12 cellular contexts compared by ENCODE assay signal in the genomic region with DNA sequence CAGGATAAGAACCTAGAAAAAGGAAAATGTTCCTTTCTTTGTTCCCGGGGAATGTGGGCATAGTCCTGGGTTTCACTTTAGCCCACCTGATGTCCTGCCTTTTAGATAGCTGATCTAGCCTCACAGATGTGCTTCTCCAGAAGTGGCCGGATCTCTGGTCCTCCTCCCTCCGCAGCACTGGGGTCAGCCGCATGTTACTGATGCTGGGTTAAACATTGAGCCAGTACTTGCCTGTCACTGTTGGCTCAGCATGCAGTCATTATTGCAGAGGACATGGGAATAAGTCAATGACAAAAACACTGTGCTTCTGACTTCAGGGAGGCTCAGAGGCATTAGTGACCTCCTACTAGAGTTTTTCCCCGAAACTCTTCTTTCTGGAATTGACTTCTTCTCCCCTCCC. TPM values are rescaled to one million over a fixed set of nuclear protein-coding genes. Genes with fewer than 3 reads are reported as not detected.
A peak's percentile ranks its signal among the peaks of the same experiment; 100 is the strongest.
DNase-seq lines count a peak whose midpoint lies in the region; ATAC-seq and TF ChIP-seq lines count a peak whose summit lies in the region.
"Had no signal": no experiment of that assay in that cellular context is flagged by ENCODE, and none has a peak within 500 bp of the region (broad histone marks: within the 10 kb centered on the region; RNA-seq: fewer than 3 reads in every experiment).

No MANE protein-coding gene starts in this region.

- TF ChIP-seq POLR2A in breast epithelium (IDR thresholded peaks at IDR 0.05): no peak

- ATAC-seq in GM21360 (IDR thresholded peaks at IDR 0.05; ENCODE audit: unreplicated experiment): no peak
- ATAC-seq in HG03439 (IDR thresholded peaks at IDR 0.05; ENCODE audit: unreplicated experiment): no peak

- no peak overlapping the region for H2BK5ac ChIP-seq in mesenchymal stem cell (ENCODE audit: low read depth, low read length, poor library complexity, severe bottlenecking)

- no peak overlapping the region for H4K8ac ChIP-seq in mesenchymal stem cell (ENCODE audit: low read length)

- H3K27me3 ChIP-seq in breast epithelium: no peaks in the 10 kb centered on the region
- no peaks in the 10 kb centered on the region for H3K27me3 ChIP-seq in mesenchymal stem cell (ENCODE audit: control insufficient read depth in 1 of 2, insufficient read depth in 1 of 2, low read length in 2 of 2)
- no peaks in the 10 kb centered on the region for H3K27me3 ChIP-seq in stomach smooth muscle (ENCODE audit: control insufficient read depth in 1 of 2, insufficient read depth in 2 of 2, low read length in 2 of 2)
- H3K27me3 ChIP-seq: colonic mucosa had no signal

- no peak overlapping the region for H3K18ac ChIP-seq in mesenchymal stem cell (ENCODE audit: low read depth in 1 of 2, low read length in 2 of 2)

- no peak for TF ChIP-seq CTCF in breast epithelium (IDR thresholded peaks at IDR 0.05)

- DNase-seq in activated T-cell treated with anti-CD3 and anti-CD28 coated beads, Interleukin-2, amount 50 U/mL, for 24 hours: peak; percentile 22
- DNase-seq in activated T-cell treated with anti-CD3 and anti-CD28 coated beads for 4 hours: no peak
- DNase-seq in breast epithelium (ENCODE audit: low spot score in 2 of 2): no peak
- no peak for DNase-seq in mesenchymal stem cell
- DNase-seq in RKO (ENCODE audit: low spot score): no peak
- DNase-seq: ACHN; colonic mucosa; NCI-H1105; stimulated activated CD4-positive, alpha-beta T cell treated with anti-CD3 and anti-CD28 coated beads, Interleukin-12 subunit alpha, Interleukin-12 subunit beta, amount 100 ng/mL, for 4 hours had no signal

- H2AFZ ChIP-seq in mesenchymal stem cell (ENCODE audit: low read depth, low read length): no peak overlapping the region

- no peak overlapping the region for H2BK120ac ChIP-seq in mesenchymal stem cell (ENCODE audit: low read depth, low read length)

- H3K9me3 ChIP-seq in breast epithelium (no peaks in the 10 kb centered on the region), mesenchymal stem cell (ENCODE audit: control insufficient read depth, low read length) (no peaks in the 10 kb centered on the region), stomach smooth muscle (ENCODE audit: control insufficient read depth in 2 of 2, low read length in 2 of 2) (no peaks in the 10 kb centered on the region)
- H3K9me3 ChIP-seq: colonic mucosa had no signal

- peaks cover 35% of the 10 kb centered on the region for H3K79me1 ChIP-seq in mesenchymal stem cell (replicated peaks; ENCODE audit: low read length, poor library complexity, severe bottlenecking)

- no peak overlapping the region for H2BK15ac ChIP-seq in mesenchymal stem cell (ENCODE audit: low read depth, poor library complexity, severe bottlenecking)

- H3K27ac Mint-ChIP-seq in activated T-cell treated with anti-CD3 and anti-CD28 coated beads, Interleukin-2, amount 50 U/mL, for 24 hours: peak overlapping the region; percentile 93

- no peak overlapping the region for H4K91ac ChIP-seq in mesenchymal stem cell (ENCODE audit: low read length)

- no peak overlapping the region for H3K23ac ChIP-seq in mesenchymal stem cell (ENCODE audit: low read length in 2 of 2)

- no peak overlapping the region for H3K4me2 ChIP-seq in mesenchymal stem cell (ENCODE audit: low read length, poor library complexity, severe bottlenecking)

- H3K4me1 ChIP-seq in breast epithelium: peaks cover 0 to 15% of the 10 kb centered on the region in 2 donors
- H3K4me1 ChIP-seq in mesenchymal stem cell (ENCODE audit: control insufficient read depth, insufficient read depth, low read depth, low read length): peaks cover 30% of the 10 kb centered on the region
- H3K4me1 ChIP-seq in stomach smooth muscle (ENCODE audit: control insufficient read depth, insufficient read depth, low read length): peaks cover 37% of the 10 kb centered on the region
- H3K4me1 ChIP-seq: colonic mucosa had no signal

- no peaks in the 10 kb centered on the region for H3K36me3 ChIP-seq in breast epithelium
- H3K36me3 ChIP-seq in mesenchymal stem cell (ENCODE audit: control insufficient read depth in 1 of 2, insufficient read depth in 2 of 2, low read depth in 1 of 2, low read length in 2 of 2): peaks cover 0 to 8% of the 10 kb centered on the region in 2 experiments
- H3K36me3 ChIP-seq in stomach smooth muscle (ENCODE audit: control insufficient read depth in 2 of 2, insufficient read depth in 2 of 2, low read length in 2 of 2): no peaks in the 10 kb centered on the region
- H3K36me3 ChIP-seq: colonic mucosa had no signal

- H2BK12ac ChIP-seq in mesenchymal stem cell (ENCODE audit: low read length in 2 of 2): no peak overlapping the region

- H3K4me1 Mint-ChIP-seq in activated T-cell treated with anti-CD3 and anti-CD28 coated beads, Interleukin-2, amount 50 U/mL, for 24 hours (ENCODE audit: low read depth): peaks cover 95% of the 10 kb centered on the region

- intact Hi-C loops in breast epithelium (cut with DNase I; ENCODE audit: low total_unique reads): no loop called here

- peaks cover 79% of the 10 kb centered on the region for H3K36me3 Mint-ChIP-seq in activated T-cell treated with anti-CD3 and anti-CD28 coated beads, Interleukin-2, amount 50 U/mL, for 24 hours (ENCODE audit: low read depth)

- no peaks in the 10 kb centered on the region for H3K27me3 Mint-ChIP-seq in activated T-cell treated with anti-CD3 and anti-CD28 coated beads, Interleukin-2, amount 50 U/mL, for 24 hours

- H3K14ac ChIP-seq in mesenchymal stem cell (ENCODE audit: low read length in 2 of 2): no peak overlapping the region

- H3K4ac ChIP-seq in mesenchymal stem cell (ENCODE audit: low read depth in 1 of 2, low read length in 2 of 2): no peak overlapping the region

- no peak overlapping the region for H2AK5ac ChIP-seq in mesenchymal stem cell (ENCODE audit: low read length, severe bottlenecking)

- H3K27ac ChIP-seq in breast epithelium (peak overlapping the region; percentile 30 to 68), mesenchymal stem cell (ENCODE audit: low read length, poor library complexity, severe bottlenecking) (peak overlapping the region; percentile 18), stomach smooth muscle (ENCODE audit: low read length) (peak overlapping the region; percentile 11)
- H3K27ac ChIP-seq: colonic mucosa had no signal

- no peak overlapping the region for H3K4me3 ChIP-seq in breast epithelium
- peak overlapping the region in 1 of 2 experiments; percentile 27 for H3K4me3 ChIP-seq in mesenchymal stem cell (ENCODE audit: insufficient read depth in 1 of 2, low read depth in 1 of 2, low read length in 2 of 2)
- H3K4me3 ChIP-seq in stomach smooth muscle (ENCODE audit: low read length in 2 of 2): peak overlapping the region in 1 of 2 donors; percentile 22
- H3K4me3 ChIP-seq: colonic mucosa had no signal

- peak overlapping the region; percentile 20 for H3K4me3 Mint-ChIP-seq in activated T-cell treated with anti-CD3 and anti-CD28 coated beads, Interleukin-2, amount 50 U/mL, for 24 hours

- no peaks in the 10 kb centered on the region for H3K9me3 Mint-ChIP-seq in activated T-cell treated with anti-CD3 and anti-CD28 coated beads, Interleukin-2, amount 50 U/mL, for 24 hours

- 78% methylated on average over 5 of the region's 5 CpGs for WGBS in mesenchymal stem cell

- H3K9ac ChIP-seq in mesenchymal stem cell (ENCODE audit: low read length) (peak overlapping the region; percentile 48), stomach smooth muscle (ENCODE audit: low read length in 2 of 2) (no peak overlapping the region)

RNA-seq across cellular contexts. Expression of a gene that starts 27.6 kb away (rescaled TPM):
- total RNA-seq in breast epithelium: 10 to 100 TPM; 42.0 to 54.3 (median 46.9) TPM
- polyA plus RNA-seq in mesenchymal stem cell (2013, experiment 1 of 2): 67.1 TPM
- 65.5 TPM for polyA plus RNA-seq in mesenchymal stem cell (2013, experiment 2 of 2)
